Comparison of ENCODE assay signal across 13 cellular contexts in genomic region chr10:52217531-52217930, GRCh38.
"Had no signal": no experiment of that assay in that cellular context is flagged by ENCODE, and none has a peak within 500 bp of the region (broad histone marks: within the 10 kb centered on the region; RNA-seq: fewer than 3 reads in every experiment).

No MANE protein-coding gene starts in this region.

- H3K36me3 Mint-ChIP-seq: activated naive CD4-positive, alpha-beta T cell treated with anti-CD3 and anti-CD28 coated beads, Interleukin-2, amount 10 ng/mL, durations not matched to agents 7 days and 5 days had no signal

- H3K27ac Mint-ChIP-seq: activated naive CD4-positive, alpha-beta T cell treated with anti-CD3 and anti-CD28 coated beads, Interleukin-2, amount 10 ng/mL, durations not matched to agents 7 days and 5 days; activated T-helper 17 cell treated with anti-CD3 and anti-CD28 coated beads, Interleukin-2, amount 50 U/mL, for 72 hours; progenitor cell of endocrine pancreas; stimulated activated naive CD8-positive, alpha-beta T cell treated with anti-CD3 and anti-CD28 coated beads, Interleukin-15, amount 100 ng/mL, for 72 hours had no signal

- H3K27me3 ChIP-seq: testis had no signal

- H3K4me3 Mint-ChIP-seq: activated naive CD4-positive, alpha-beta T cell treated with anti-CD3 and anti-CD28 coated beads, Interleukin-2, amount 10 ng/mL, durations not matched to agents 7 days and 5 days; activated T-helper 17 cell treated with anti-CD3 and anti-CD28 coated beads, Interleukin-2, amount 50 U/mL, for 72 hours; stimulated activated naive CD8-positive, alpha-beta T cell treated with anti-CD3 and anti-CD28 coated beads, Interleukin-15, amount 100 ng/mL, for 72 hours had no signal

- FAIRE-seq: frontal cortex had no signal

- H3K4me3 ChIP-seq: coronary artery, testis had no signal

- H3K4me1 Mint-ChIP-seq: activated naive CD4-positive, alpha-beta T cell treated with anti-CD3 and anti-CD28 coated beads, Interleukin-2, amount 10 ng/mL, durations not matched to agents 7 days and 5 days; activated T-helper 17 cell treated with anti-CD3 and anti-CD28 coated beads, Interleukin-2, amount 50 U/mL, for 72 hours; stimulated activated naive CD8-positive, alpha-beta T cell treated with anti-CD3 and anti-CD28 coated beads, Interleukin-15, amount 100 ng/mL, for 72 hours had no signal

- H3K4me1 ChIP-seq: testis had no signal

- DNase-seq: activated CD4-positive, alpha-beta T cell treated with anti-CD3 and anti-CD28 coated beads, Interleukin-2, amount 50 U/mL, for 1 hour; activated naive CD4-positive, alpha-beta T cell treated with anti-CD3 and anti-CD28 coated beads, Interleukin-2, amount 10 ng/mL, durations not matched to agents 7 days and 5 days; activated T-cell treated with anti-CD3 and anti-CD28 coated beads for 4 hours; effector CD4-positive, alpha-beta T cell; left ventricle myocardium superior; stimulated activated CD4-positive, alpha-beta T cell treated with anti-CD3 and anti-CD28 coated beads, Interleukin-4, amount 100 ng/mL, for 1 hour; stimulated activated naive CD8-positive, alpha-beta T cell treated with anti-CD3 and anti-CD28 coated beads, Interleukin-15, amount 100 ng/mL, for 72 hours; testis had no signal

- ATAC-seq: activated T-helper 17 cell treated with anti-CD3 and anti-CD28 coated beads, Interleukin-2, amount 50 U/mL, for 72 hours; left ventricle myocardium superior; sciatic nerve; stimulated activated naive CD8-positive, alpha-beta T cell treated with anti-CD3 and anti-CD28 coated beads, Interleukin-15, amount 100 ng/mL, for 72 hours had no signal

- H3K9me3 Mint-ChIP-seq: activated naive CD4-positive, alpha-beta T cell treated with anti-CD3 and anti-CD28 coated beads, Interleukin-2, amount 10 ng/mL, durations not matched to agents 7 days and 5 days; activated T-helper 17 cell treated with anti-CD3 and anti-CD28 coated beads, Interleukin-2, amount 50 U/mL, for 72 hours; stimulated activated naive CD8-positive, alpha-beta T cell treated with anti-CD3 and anti-CD28 coated beads, Interleukin-15, amount 100 ng/mL, for 72 hours had no signal

- H3K27me3 Mint-ChIP-seq: activated naive CD4-positive, alpha-beta T cell treated with anti-CD3 and anti-CD28 coated beads, Interleukin-2, amount 10 ng/mL, durations not matched to agents 7 days and 5 days; activated T-helper 17 cell treated with anti-CD3 and anti-CD28 coated beads, Interleukin-2, amount 50 U/mL, for 72 hours; progenitor cell of endocrine pancreas; stimulated activated naive CD8-positive, alpha-beta T cell treated with anti-CD3 and anti-CD28 coated beads, Interleukin-15, amount 100 ng/mL, for 72 hours had no signal

- H3K9me3 ChIP-seq: testis had no signal

- H3K27ac ChIP-seq: testis had no signal
